Comparison of ENCODE assay signal across 15 cellular contexts in genomic region chr3:79766474-79767193, GRCh38. TPM values are rescaled to one million over a fixed set of nuclear protein-coding genes. Genes with fewer than 3 reads are reported as not detected.
A peak's percentile ranks its signal among the peaks of the same experiment; 100 is the strongest.
DNase-seq lines count a peak whose midpoint lies in the region; ATAC-seq and TF ChIP-seq lines count a peak whose summit lies in the region.
"Had no signal": no experiment of that assay in that cellular context is flagged by ENCODE, and none has a peak within 500 bp of the region (broad histone marks: within the 10 kb centered on the region; RNA-seq: fewer than 3 reads in every experiment).

No MANE protein-coding gene starts in this region.

- H3K4me3 ChIP-seq in neural progenitor cell (peak overlapping the region; percentile 50), tibial nerve (peak overlapping the region in 2 of 4 donors; percentile 12 to 38)
- H3K4me3 ChIP-seq: BLaER1, SJSA1 had no signal

- H3K9ac ChIP-seq in ES-I3 (ENCODE audit: low read depth, low read length) = peak overlapping the region; percentile 41; the same call in 1 of the 2 replicates
- no peak overlapping the region for H3K9ac ChIP-seq in neural progenitor cell
- H3K9ac ChIP-seq: BLaER1 had no signal

- no peak for ATAC-seq in HG02885 (IDR thresholded peaks at IDR 0.05; ENCODE audit: poor library complexity, unreplicated experiment)
- ATAC-seq in GM18909 (IDR thresholded peaks at IDR 0.05; ENCODE audit: poor library complexity, unreplicated experiment) = no peak
- ATAC-seq: stimulated activated memory B cell treated with anti-CD40 and anti-IgM and Interleukin-4, amounts not matched to agents 10 μg/mL and 1 μg/mL and 100 μg/mL, for 72 hours had no signal

- TF ChIP-seq CTCF in glutamatergic neuron (IDR thresholded peaks at IDR 0.05; ENCODE audit: partially characterized antibody, unreplicated experiment) (no peak), neural progenitor cell (IDR thresholded peaks at IDR 0.05) (no peak), tibial nerve (IDR thresholded peaks at IDR 0.05) (no peak)

- H3K4me1 ChIP-seq in ES-I3 (ENCODE audit: insufficient read depth, low read length) (peaks cover 5% of the 10 kb centered on the region; the same call in 1 of the 2 replicates), neural progenitor cell (peaks cover 9% of the 10 kb centered on the region), tibial nerve (peaks cover 0 to 24% (median 0%) of the 10 kb centered on the region in 4 donors)
- H3K4me1 ChIP-seq: BLaER1, SJSA1 had no signal

- H3K4me2 ChIP-seq in neural progenitor cell = peak overlapping the region; percentile 80
- H3K4me2 ChIP-seq: BLaER1 had no signal

- H3K9me3 ChIP-seq in ES-I3 (ENCODE audit: control insufficient read depth, insufficient read depth, low read length) = no peaks in the 10 kb centered on the region
- no peaks in the 10 kb centered on the region for H3K9me3 ChIP-seq in neural progenitor cell (ENCODE audit: low read depth)
- no peaks in the 10 kb centered on the region for H3K9me3 ChIP-seq in tibial nerve
- H3K9me3 ChIP-seq: SJSA1 had no signal

- no peak overlapping the region for H3K27ac ChIP-seq in neural progenitor cell
- no peak overlapping the region for H3K27ac ChIP-seq in tibial nerve
- H3K27ac ChIP-seq: BLaER1, SJSA1 had no signal

- no peak for TF ChIP-seq EP300 in tibial nerve (IDR thresholded peaks at IDR 0.05)

- peak overlapping the region; percentile 67 for H2AFZ ChIP-seq in neural progenitor cell (replicated peaks)

- H3K27me3 ChIP-seq in neural progenitor cell (peaks cover 76% of the 10 kb centered on the region), tibial nerve (peaks cover 0 to 17% of the 10 kb centered on the region in 2 donors)
- H3K27me3 ChIP-seq: BLaER1 had no signal

- H4K20me1 ChIP-seq in neural progenitor cell (ENCODE audit: low read depth) = no peaks in the 10 kb centered on the region
- H4K20me1 ChIP-seq: BLaER1 had no signal

- 2 to 6% methylated on average over 32 to 33 of the region's 43 CpGs for WGBS in tibial nerve, 2 donors

- no peaks in the 10 kb centered on the region for H3K36me3 Mint-ChIP-seq in glutamatergic neuron (ENCODE audit: unreplicated experiment)
- no peaks in the 10 kb centered on the region for H3K36me3 Mint-ChIP-seq in neural progenitor cell
- H3K36me3 Mint-ChIP-seq: stimulated activated memory B cell treated with anti-CD40 and anti-IgM and Interleukin-4, amounts not matched to agents 10 μg/mL and 1 μg/mL and 100 μg/mL, for 72 hours had no signal

- H3K9me3 Mint-ChIP-seq in glutamatergic neuron (ENCODE audit: unreplicated experiment) (no peaks in the 10 kb centered on the region), neural progenitor cell (no peaks in the 10 kb centered on the region)

- no peaks in the 10 kb centered on the region for H3K79me2 ChIP-seq in neural progenitor cell (ENCODE audit: low read depth)

- H3K4me1 Mint-ChIP-seq in glutamatergic neuron (ENCODE audit: low read depth, unreplicated experiment) = peaks cover 7% of the 10 kb centered on the region
- peaks cover 14% of the 10 kb centered on the region for H3K4me1 Mint-ChIP-seq in neural progenitor cell
- H3K4me1 Mint-ChIP-seq: stimulated activated memory B cell treated with anti-CD40 and anti-IgM and Interleukin-4, amounts not matched to agents 10 μg/mL and 1 μg/mL and 100 μg/mL, for 72 hours had no signal

- DNase-seq in SK-N-DZ (ENCODE audit: low spot score) = peak; percentile 13
- DNase-seq in glutamatergic neuron = peak; percentile 56
- peak; percentile 47 for DNase-seq in neural progenitor cell (ENCODE audit: low spot score)
- no peak for DNase-seq in SW480 (ENCODE audit: low spot score)
- DNase-seq in tibial nerve (ENCODE audit: low spot score in 2 of 2) = no peak
- DNase-seq: activated CD4-positive, CD25-positive, alpha-beta regulatory T cell; activated T-cell treated with anti-CD3 and anti-CD28 coated beads for 4 hours; NCI-H526 treated with DMSO at 0.1 percent for 48 hours; stimulated activated CD4-positive, alpha-beta T cell treated with anti-CD3 and anti-CD28 coated beads, Interleukin-2, amount 100 ng/mL, for 24 hours had no signal

- H3K4me3 Mint-ChIP-seq in glutamatergic neuron (ENCODE audit: unreplicated experiment) (no peak overlapping the region), neural progenitor cell (no peak overlapping the region)
- H3K4me3 Mint-ChIP-seq: stimulated activated memory B cell treated with anti-CD40 and anti-IgM and Interleukin-4, amounts not matched to agents 10 μg/mL and 1 μg/mL and 100 μg/mL, for 72 hours had no signal

- no peaks in the 10 kb centered on the region for H3K36me3 ChIP-seq in ES-I3 (ENCODE audit: insufficient read depth, low read length)
- no peaks in the 10 kb centered on the region for H3K36me3 ChIP-seq in neural progenitor cell
- H3K36me3 ChIP-seq in tibial nerve = no peaks in the 10 kb centered on the region
- H3K36me3 ChIP-seq: BLaER1, SJSA1 had no signal

- no peak overlapping the region for H3K27ac Mint-ChIP-seq in glutamatergic neuron (ENCODE audit: unreplicated experiment)
- no peak overlapping the region for H3K27ac Mint-ChIP-seq in neural progenitor cell
- H3K27ac Mint-ChIP-seq: stimulated activated memory B cell treated with anti-CD40 and anti-IgM and Interleukin-4, amounts not matched to agents 10 μg/mL and 1 μg/mL and 100 μg/mL, for 72 hours had no signal

- peaks cover 17% of the 10 kb centered on the region for H3F3A ChIP-seq in neural progenitor cell (ENCODE audit: low read depth)

- H3K27me3 Mint-ChIP-seq in glutamatergic neuron (ENCODE audit: unreplicated experiment) = peaks cover 2% of the 10 kb centered on the region
- peaks cover 6% of the 10 kb centered on the region for H3K27me3 Mint-ChIP-seq in neural progenitor cell (ENCODE audit: insufficient read depth, low read depth)
- H3K27me3 Mint-ChIP-seq: stimulated activated memory B cell treated with anti-CD40 and anti-IgM and Interleukin-4, amounts not matched to agents 10 μg/mL and 1 μg/mL and 100 μg/mL, for 72 hours had no signal

- no peak for TF ChIP-seq POLR2A in tibial nerve (IDR thresholded peaks at IDR 0.05)

RNA-seq across cellular contexts. Expression of gene ROBO1, which starts 1.2 kb away (rescaled TPM):
- 16.6 and 20.3 TPM in 2 replicates for polyA plus RNA-seq in SK-N-DZ (2014; cell fraction: cytosol; rRNA removed)
- 13.3 and 27.9 TPM in 2 replicates for polyA plus RNA-seq in SK-N-DZ (2014; cell fraction: nucleus; rRNA removed)
- 505 TPM for total RNA-seq in glutamatergic neuron (ENCODE audit: unreplicated experiment)
- total RNA-seq in neural progenitor cell (ENCODE audit: low replicate concordance) = 168 and 169 TPM in 2 replicates
- 10 to 100 TPM; 12.6 to 27.8 (median 23.1) TPM for total RNA-seq in tibial nerve

Comparison
In these comparisons a context has a peak if more than half of its experiments do, and no peak if none do; other contexts are left out.
1. DNase-seq: peak in SK-N-DZ (single experiment), glutamatergic neuron (single experiment) and neural progenitor cell (single experiment); none in SW480 (single experiment) and tibial nerve (0 of 2).